ENCODE assay signal across 8 cellular contexts in genomic region chr9:127612993-127613954, GRCh38. TPM values are rescaled to one million over a fixed set of nuclear protein-coding genes. Genes with fewer than 3 reads are reported as not detected.
A peak's percentile ranks its signal among the peaks of the same experiment; 100 is the strongest.
DNase-seq lines count a peak whose midpoint lies in the region; ATAC-seq and TF ChIP-seq lines count a peak whose summit lies in the region.

No MANE protein-coding gene starts in this region.

- no peaks in the 10 kb centered on the region for H3K9me3 Mint-ChIP-seq in brain

- peaks cover 45% of the 10 kb centered on the region for H3K4me1 Mint-ChIP-seq in brain

- no peaks in the 10 kb centered on the region for H3K27me3 ChIP-seq in gastrocnemius medialis

- no peaks in the 10 kb centered on the region for H3K36me3 ChIP-seq in gastrocnemius medialis

- intact Hi-C loops in gastrocnemius medialis (cut with DNase I; ENCODE audit: low total_unique reads) = loop anchor here (1.0 to 5.0 kb wide), 5 partner anchors 69 to 174 kb away; partner anchors contain the start of genes CDK9 and TOR2A

- ATAC-seq in gastrocnemius medialis (peak; percentile 15 to 21), HG02763 (IDR thresholded peaks at IDR 0.05; ENCODE audit: unreplicated experiment) (no peak), HG03039 (IDR thresholded peaks at IDR 0.05; ENCODE audit: unreplicated experiment) (no peak)

- peaks cover 14% of the 10 kb centered on the region for H3K36me3 Mint-ChIP-seq in brain

- in situ Hi-C loops in gastrocnemius medialis (cut with MboI; ENCODE audit: low sequenced_read_pairs in 4 of 4) = no loop called here

- no peak for TF ChIP-seq CTCF in brain (conservative IDR thresholded peaks at IDR 0.05)
- TF ChIP-seq CTCF in gastrocnemius medialis (IDR thresholded peaks at IDR 0.05 in 4 of 5, conservative IDR thresholded peaks at IDR 0.05 in 1 of 5) = no peak

- peaks cover 18% of the 10 kb centered on the region for H3K27me3 Mint-ChIP-seq in brain

- peak in 1 of 2 donors; percentile 61 for TF ChIP-seq POLR2A in gastrocnemius medialis (IDR thresholded peaks at IDR 0.05)

- H3K4me3 ChIP-seq in iPS-18c (ENCODE audit: insufficient read depth, low read depth, low read length) = peak overlapping the region; percentile 78
- H3K4me3 ChIP-seq in gastrocnemius medialis = peak overlapping the region; percentile 62 to 82 (median 73)

- peak overlapping the region; percentile 95 to 100 (median 97) for H3K4me3 Mint-ChIP-seq in brain

- peaks cover 19 to 22% of the 10 kb centered on the region in 2 donors for H3K4me1 ChIP-seq in gastrocnemius medialis

- peak overlapping the region; percentile 88 to 99 (median 97) for H3K27ac Mint-ChIP-seq in brain

- peak; percentile 72 for DNase-seq in AG08395 (ENCODE audit: low spot score)
- DNase-seq in HT-29 (ENCODE audit: low spot score) = peak; percentile 57
- DNase-seq in T-helper 22 cell (ENCODE audit: low read depth) = peak; percentile 9
- DNase-seq in gastrocnemius medialis = peak; percentile 44 to 58

- H3K27ac ChIP-seq in gastrocnemius medialis = peak overlapping the region; percentile 81 to 89 (median 86)

- peaks cover 4% of the 10 kb centered on the region for H3K9me3 ChIP-seq in iPS-18c (ENCODE audit: control insufficient read depth, insufficient read depth, low read length)
- H3K9me3 ChIP-seq in gastrocnemius medialis = no peaks in the 10 kb centered on the region

RNA-seq across cellular contexts. Expression of gene STXBP1, which starts 1.2 kb away (rescaled TPM):
- total RNA-seq in HT-29 (2014; rRNA removed; shearing (Covaris generic)) = 6.3 and 8.0 TPM in 2 replicates
- polyA plus RNA-seq in brain (ENCODE audit: insufficient read depth, low read depth, low replicate concordance) = 298 TPM
- total RNA-seq in gastrocnemius medialis = 10 to 100 TPM in 2 of 4 donors, 1 to 10 TPM in 2; 3.4 to 36.8 (median 9.2) TPM

Comparison
In these comparisons a context has a peak if more than half of its experiments do, and no peak if none do; other contexts are left out.
1. DNase-seq: peak in every context shown above with its lines; median percentile 72 in AG08395; 57 in HT-29; 51 in gastrocnemius medialis; 9 in T-helper 22 cell.
2. ATAC-seq: peak in gastrocnemius medialis (2 of 2); none in HG02763 (single experiment) and HG03039 (single experiment).